ENCODE assay signal across 10 cellular contexts in the genomic region with DNA sequence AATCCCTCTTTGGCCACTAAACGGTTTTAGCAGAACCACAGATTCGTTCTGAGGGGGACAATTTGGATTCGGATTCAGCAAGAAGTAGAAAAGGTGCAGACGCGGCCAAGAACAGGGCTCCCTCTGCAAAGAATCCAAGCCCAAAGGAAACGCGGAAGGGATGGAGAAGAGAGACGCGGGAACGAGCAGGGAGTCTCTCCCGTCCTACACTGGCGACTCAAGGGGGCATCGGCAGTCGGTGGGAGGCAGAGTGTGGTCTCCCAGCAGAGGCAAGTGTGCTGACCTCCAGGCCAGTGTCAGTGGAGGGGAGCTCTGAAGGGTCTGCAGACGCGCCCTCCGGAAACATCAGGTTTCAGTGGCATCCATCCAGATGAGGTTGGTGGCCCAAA. TPM values are rescaled to one million over a fixed set of nuclear protein-coding genes. Genes with fewer than 3 reads are reported as not detected.
A peak's percentile ranks its signal among the peaks of the same experiment; 100 is the strongest.
DNase-seq lines count a peak whose midpoint lies in the region; ATAC-seq and TF ChIP-seq lines count a peak whose summit lies in the region.
"Had no signal": no experiment of that assay in that cellular context is flagged by ENCODE, and none has a peak within 500 bp of the region (broad histone marks: within the 10 kb centered on the region; RNA-seq: fewer than 3 reads in every experiment).

No MANE protein-coding gene starts in this region.

- peaks cover 10% of the 10 kb centered on the region for H3K4me1 ChIP-seq in CD8-positive, alpha-beta memory T cell (ENCODE audit: insufficient read depth, low read length)
- H3K4me1 ChIP-seq in Karpas-422 (ENCODE audit: low read length), result peaks cover 62% of the 10 kb centered on the region
- H3K4me1 ChIP-seq in effector memory CD4-positive, alpha-beta T cell (ENCODE audit: control insufficient read depth, insufficient read depth, low read length, poor library complexity, severe bottlenecking), result peaks cover 9% of the 10 kb centered on the region

- H4K20me1 ChIP-seq in Karpas-422 (ENCODE audit: insufficient read depth, low read depth, low read length), result no peaks in the 10 kb centered on the region

- no peaks in the 10 kb centered on the region for H3K36me3 ChIP-seq in CD8-positive, alpha-beta memory T cell (ENCODE audit: insufficient read depth, low read length)
- no peaks in the 10 kb centered on the region for H3K36me3 ChIP-seq in Karpas-422 (ENCODE audit: insufficient read depth, low read length)
- H3K36me3 ChIP-seq in effector memory CD4-positive, alpha-beta T cell (ENCODE audit: control insufficient read depth, insufficient read depth, low read length), result no peaks in the 10 kb centered on the region
- H3K36me3 ChIP-seq: gastroesophageal sphincter had no signal

- H3K4me3 ChIP-seq in CD8-positive, alpha-beta memory T cell (ENCODE audit: low read length), result no peak overlapping the region
- H3K4me3 ChIP-seq in Karpas-422 (ENCODE audit: low read length), result peak overlapping the region; percentile 67
- peak overlapping the region; percentile 41 for H3K4me3 ChIP-seq in effector memory CD4-positive, alpha-beta T cell (ENCODE audit: insufficient read depth, low read depth, low read length, poor library complexity, severe bottlenecking)

- H3K9me3 Mint-ChIP-seq in CD8-positive, alpha-beta memory T cell, result no peaks in the 10 kb centered on the region
- no peaks in the 10 kb centered on the region for H3K9me3 Mint-ChIP-seq in neural crest cell

- peak overlapping the region; percentile 69 to 91 (median 81) for H3K4me3 Mint-ChIP-seq in CD8-positive, alpha-beta memory T cell
- peak overlapping the region; percentile 87 for H3K4me3 Mint-ChIP-seq in neural crest cell

- no peak for TF ChIP-seq CTCF in neural crest cell (conservative IDR thresholded peaks at IDR 0.05)

- ATAC-seq in GM21526 (IDR thresholded peaks at IDR 0.05; ENCODE audit: low FRiP score, unreplicated experiment), result no peak
- ATAC-seq: gastroesophageal sphincter had no signal

- no peaks in the 10 kb centered on the region for H3K9me3 ChIP-seq in CD8-positive, alpha-beta memory T cell (ENCODE audit: low read length)
- no peaks in the 10 kb centered on the region for H3K9me3 ChIP-seq in Karpas-422 (ENCODE audit: low read length)
- H3K9me3 ChIP-seq in effector memory CD4-positive, alpha-beta T cell (ENCODE audit: control insufficient read depth, low read length), result no peaks in the 10 kb centered on the region
- H3K9me3 ChIP-seq: gastroesophageal sphincter had no signal

- no peak overlapping the region for H3K27ac ChIP-seq in CD8-positive, alpha-beta memory T cell (ENCODE audit: low read depth, low read length)
- no peak overlapping the region for H3K27ac ChIP-seq in Karpas-422 (ENCODE audit: low read length)
- H3K27ac ChIP-seq in effector memory CD4-positive, alpha-beta T cell (ENCODE audit: insufficient read depth, low read length, poor library complexity, severe bottlenecking), result no peak overlapping the region
- H3K27ac ChIP-seq: gastroesophageal sphincter had no signal

- no peaks in the 10 kb centered on the region for H3K36me3 Mint-ChIP-seq in CD8-positive, alpha-beta memory T cell
- no peaks in the 10 kb centered on the region for H3K36me3 Mint-ChIP-seq in neural crest cell (ENCODE audit: low read depth)

- no peak overlapping the region for H2AFZ ChIP-seq in Karpas-422 (ENCODE audit: low read length)

- H3K9me2 ChIP-seq in Karpas-422 (replicated peaks; ENCODE audit: insufficient read depth, low read length), result no peaks in the 10 kb centered on the region

- no peaks in the 10 kb centered on the region for H3K79me2 ChIP-seq in Karpas-422 (ENCODE audit: low read length)

- peak overlapping the region in 1 of 8 donors; percentile 81 for H3K27ac Mint-ChIP-seq in CD8-positive, alpha-beta memory T cell
- H3K27ac Mint-ChIP-seq in neural crest cell (ENCODE audit: unreplicated experiment), result no peak overlapping the region

- H3K27me3 ChIP-seq in CD8-positive, alpha-beta memory T cell (ENCODE audit: insufficient read depth, low read length, poor library complexity, severe bottlenecking), result peaks cover 33% of the 10 kb centered on the region
- H3K27me3 ChIP-seq in Karpas-422 (ENCODE audit: low read length), result no peaks in the 10 kb centered on the region
- peaks cover 17% of the 10 kb centered on the region for H3K27me3 ChIP-seq in effector memory CD4-positive, alpha-beta T cell (replicated peaks; ENCODE audit: control insufficient read depth, insufficient read depth, low read length, poor library complexity, severe bottlenecking)

- H3K9ac ChIP-seq in Karpas-422 (ENCODE audit: low read length), result peak overlapping the region; percentile 57

- POLR2A ChIA-PET in CD8-positive, alpha-beta memory T cell (lab: Charles Lee), result no interaction called here

- DNase-seq in CD8-positive, alpha-beta memory T cell, result peak in 1 of 5 donors; percentile 42
- DNase-seq in Karpas-422 (no peak), neural crest cell (ENCODE audit: low read depth, low spot score) (no peak), A172 (ENCODE audit: low spot score) (no peak), NCI-H2196 treated with DMSO at 0.1 percent for 48 hours (lab: John Stamatoyannopoulos, UW; ENCODE audit: unreplicated experiment) (no peak), NCI-H1436 (lab: John Stamatoyannopoulos, UW) (no peak)
- DNase-seq in effector memory CD4-positive, alpha-beta T cell, result no peak
- DNase-seq: stimulated activated CD4-positive, alpha-beta T cell treated with anti-CD3 and anti-CD28 coated beads, Interleukin-4, amount 100 ng/mL, for 4 hours had no signal

- peak overlapping the region; percentile 68 for H3K4me2 ChIP-seq in Karpas-422 (ENCODE audit: low read depth, low read length, poor library complexity, severe bottlenecking)

- H3K27me3 Mint-ChIP-seq in CD8-positive, alpha-beta memory T cell, result peaks cover 32 to 77% of the 10 kb centered on the region in 2 donors
- H3K27me3 Mint-ChIP-seq in neural crest cell (ENCODE audit: low read depth), result peaks cover 87% of the 10 kb centered on the region

- H3K4me1 Mint-ChIP-seq in CD8-positive, alpha-beta memory T cell, result peaks cover 19 to 36% (median 27%) of the 10 kb centered on the region in 3 donors
- H3K4me1 Mint-ChIP-seq in neural crest cell, result peaks cover 14% of the 10 kb centered on the region

- CTCF ChIA-PET in CD8-positive, alpha-beta memory T cell (lab: Charles Lee), result no interaction called here

RNA-seq across cellular contexts. Expression of a gene that starts 1.1 kb away (rescaled TPM):
- not detected for total RNA-seq in CD8-positive, alpha-beta memory T cell
- polyA plus RNA-seq in CD8-positive, alpha-beta memory T cell, result 0.45 TPM
- 4.7 and 7.3 TPM in 2 replicates for total RNA-seq in Karpas-422 (2014; rRNA removed; shearing (Covaris generic); ENCODE audit: low replicate concordance)
- 0.71 and 1.0 TPM in 2 replicates for total RNA-seq in neural crest cell
- 0.43 and 0.91 TPM in 2 replicates for total RNA-seq in A172 (2014; rRNA removed; shearing (Covaris generic))
